20 cellular contexts compared by ENCODE assay signal in the genomic region with DNA sequence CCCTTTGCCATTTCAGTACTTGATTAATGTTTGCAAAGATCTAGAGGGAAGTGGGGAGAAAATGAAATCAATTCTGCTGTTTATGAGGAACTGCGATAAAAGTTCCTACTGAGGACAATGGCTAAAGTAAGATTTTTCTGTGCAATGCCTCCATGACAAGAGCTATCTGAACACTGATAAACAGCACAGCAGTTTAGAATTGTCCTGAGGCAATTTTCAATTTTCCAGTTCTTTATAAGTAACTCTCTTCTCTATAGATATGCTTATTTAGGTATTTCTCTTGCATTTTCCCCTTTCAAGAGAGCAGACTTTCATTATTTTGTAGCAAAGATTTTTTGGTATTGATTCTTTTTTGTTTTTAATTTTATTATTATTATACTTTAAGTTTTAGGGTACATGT.
"Had no signal": no experiment of that assay in that cellular context is flagged by ENCODE, and none has a peak within 500 bp of the region (broad histone marks: within the 10 kb centered on the region; RNA-seq: fewer than 3 reads in every experiment).

No MANE protein-coding gene starts in this region.

- H3K4me3 ChIP-seq: MG63 had no signal

- H3K9me3 ChIP-seq: MG63 had no signal

- H3K27ac Mint-ChIP-seq: activated CD4-positive, alpha-beta memory T cell treated with anti-CD3 and anti-CD28 coated beads for 36 hours; activated CD4-positive, alpha-beta T cell treated with anti-CD3 and anti-CD28 coated beads, Interleukin-2, amount 10 ng/mL, durations not matched to agents 7 days and 5 days; activated naive CD8-positive, alpha-beta T cell; T-cell had no signal

- H3K27ac ChIP-seq: brain microvascular endothelial cell, VCaP had no signal

- H3K27me3 ChIP-seq: brain microvascular endothelial cell, MG63 had no signal

- H3K36me3 Mint-ChIP-seq: activated CD4-positive, alpha-beta memory T cell treated with anti-CD3 and anti-CD28 coated beads for 36 hours; activated naive CD8-positive, alpha-beta T cell; T-cell had no signal

- DNase-seq: activated CD4-positive, alpha-beta memory T cell treated with anti-CD3 and anti-CD28 coated beads for 36 hours; activated CD4-positive, alpha-beta T cell treated with anti-CD3 and anti-CD28 coated beads, Interleukin-2, amount 10 ng/mL, durations not matched to agents 7 days and 5 days; activated CD4-positive, CD25-positive, alpha-beta regulatory T cell; activated CD8-positive, alpha-beta memory T cell treated with anti-CD3 and anti-CD28 coated beads for 24 hours; activated effector memory CD4-positive, alpha-beta T cell treated with anti-CD3 and anti-CD28 coated beads, Interleukin-2, amount 50 U/mL, for 16 hours; activated naive CD4-positive, alpha-beta T cell treated with Interleukin-2 at 50 U/mL for 16 hours; activated T-cell treated with anti-CD3 and anti-CD28 coated beads, Interleukin-2, amount 50 U/mL, for 4 hours; brain microvascular endothelial cell; cerebellar nuclear complex; MG63; MV-4-11; NCI-H1105; NCI-H2081; NK-92 treated with Interleukin-12 subunit alpha and Interleukin-12 subunit beta, amount 100 ng/mL, for 24 hours; SIG-M5; T-cell; T-helper 2 cell; T1000 had no signal

- ATAC-seq: activated T-cell treated with anti-CD3 and anti-CD28 coated beads, Interleukin-2, amount 50 U/mL, for 4 hours; T-cell had no signal

- H3K36me3 ChIP-seq: brain microvascular endothelial cell, MG63 had no signal

- H3K4me3 Mint-ChIP-seq: activated CD4-positive, alpha-beta memory T cell treated with anti-CD3 and anti-CD28 coated beads for 36 hours; activated CD4-positive, alpha-beta T cell treated with anti-CD3 and anti-CD28 coated beads, Interleukin-2, amount 10 ng/mL, durations not matched to agents 7 days and 5 days; activated naive CD8-positive, alpha-beta T cell; activated T-cell treated with anti-CD3 and anti-CD28 coated beads, Interleukin-2, amount 50 U/mL, for 4 hours; T-cell had no signal

- H3K9me3 Mint-ChIP-seq: activated CD4-positive, alpha-beta memory T cell treated with anti-CD3 and anti-CD28 coated beads for 36 hours; activated CD4-positive, alpha-beta T cell treated with anti-CD3 and anti-CD28 coated beads, Interleukin-2, amount 10 ng/mL, durations not matched to agents 7 days and 5 days; activated T-cell treated with anti-CD3 and anti-CD28 coated beads, Interleukin-2, amount 50 U/mL, for 4 hours; T-cell had no signal

- H3K27me3 Mint-ChIP-seq: activated CD4-positive, alpha-beta memory T cell treated with anti-CD3 and anti-CD28 coated beads for 36 hours; activated CD4-positive, alpha-beta T cell treated with anti-CD3 and anti-CD28 coated beads, Interleukin-2, amount 10 ng/mL, durations not matched to agents 7 days and 5 days had no signal
